25 cellular contexts compared by ENCODE assay signal in genomic region chr7:83541187-83541960, GRCh38.
"Had no signal": no experiment of that assay in that cellular context is flagged by ENCODE, and none has a peak within 500 bp of the region (broad histone marks: within the 10 kb centered on the region; RNA-seq: fewer than 3 reads in every experiment).

No MANE protein-coding gene starts in this region.

- H3K4me1 ChIP-seq: ascending aorta, body of pancreas had no signal

- H3K27ac ChIP-seq: ascending aorta, body of pancreas had no signal

- H3K36me3 ChIP-seq: ascending aorta, MG63 had no signal

- DNase-seq: activated CD4-positive, alpha-beta T cell treated with anti-CD3 and anti-CD28 coated beads for 48 hours; activated CD4-positive, alpha-beta T cell treated with anti-CD3 and anti-CD28 coated beads, Interleukin-2, amount 50 U/mL, for 4 hours; activated CD4-positive, CD25-positive, alpha-beta regulatory T cell treated with anti-CD3 and anti-CD28 coated beads, Interleukin-2, amount 50 U/mL, for 72 hours; activated CD8-positive, alpha-beta memory T cell treated with anti-CD3 and anti-CD28 coated beads, Interleukin-2, amount 50 U/mL, for 48 hours; activated CD8-positive, alpha-beta T cell treated with anti-CD3 and anti-CD28 coated beads, Interleukin-2, amount 10 ng/mL, durations not matched to agents 7 days and 5 days; activated naive CD4-positive, alpha-beta T cell; activated naive CD8-positive, alpha-beta T cell treated with anti-CD3 and anti-CD28 coated beads, Interleukin-2, amount 50 U/mL, for 24 hours; activated T-cell treated with anti-CD3 and anti-CD28 coated beads, Interleukin-2, amount 50 U/mL, for 1 hour; amniotic stem cell; body of pancreas; central memory CD4-positive, alpha-beta T cell; MG63; NCI-H1105; NCI-H1436; NCI-H1694 treated with DMSO at 0.1 percent for 48 hours; NCI-H2081 treated with DMSO at 0.1 percent for 48 hours; NCI-H446 treated with DMSO at 0.1 percent for 48 hours; NCI-H524 treated with DMSO at 0.1 percent for 48 hours; NCI-H748 treated with DMSO at 0.1 percent for 48 hours; NK-92 treated with Interleukin-12 subunit alpha and Interleukin-12 subunit beta, amount 100 ng/mL, for 24 hours; SHP77 treated with DMSO at 0.1 percent for 48 hours; T-helper 17 cell; T-helper 9 cell had no signal

- H3K9me3 ChIP-seq: ascending aorta, body of pancreas, MG63 had no signal

- ATAC-seq: activated CD8-positive, alpha-beta T cell treated with anti-CD3 and anti-CD28 coated beads, Interleukin-2, amount 10 ng/mL, durations not matched to agents 7 days and 5 days; activated naive CD8-positive, alpha-beta T cell treated with anti-CD3 and anti-CD28 coated beads, Interleukin-2, amount 50 U/mL, for 24 hours; body of pancreas; T-helper 17 cell; WTC11 had no signal

- H3K4me3 ChIP-seq: ascending aorta, body of pancreas, MG63 had no signal

- H3K27me3 ChIP-seq: ascending aorta, body of pancreas, MG63 had no signal
